1 cellular context compared by ENCODE assay signal in genomic region chrX:49066278-49066677, GRCh38.
TF ChIP-seq lines count a peak whose summit lies in the region.

No MANE protein-coding gene starts in this region.

TF ChIP-seq in HepG2, 621 proteins besides CTCF, POLR2A, EP300 and RAD21:
- no peak for TF ChIP-seq ZNF761 (CRISPR knock-in tag; conservative IDR thresholded peaks at IDR 0.05)
- TF ChIP-seq, protein P1, sequence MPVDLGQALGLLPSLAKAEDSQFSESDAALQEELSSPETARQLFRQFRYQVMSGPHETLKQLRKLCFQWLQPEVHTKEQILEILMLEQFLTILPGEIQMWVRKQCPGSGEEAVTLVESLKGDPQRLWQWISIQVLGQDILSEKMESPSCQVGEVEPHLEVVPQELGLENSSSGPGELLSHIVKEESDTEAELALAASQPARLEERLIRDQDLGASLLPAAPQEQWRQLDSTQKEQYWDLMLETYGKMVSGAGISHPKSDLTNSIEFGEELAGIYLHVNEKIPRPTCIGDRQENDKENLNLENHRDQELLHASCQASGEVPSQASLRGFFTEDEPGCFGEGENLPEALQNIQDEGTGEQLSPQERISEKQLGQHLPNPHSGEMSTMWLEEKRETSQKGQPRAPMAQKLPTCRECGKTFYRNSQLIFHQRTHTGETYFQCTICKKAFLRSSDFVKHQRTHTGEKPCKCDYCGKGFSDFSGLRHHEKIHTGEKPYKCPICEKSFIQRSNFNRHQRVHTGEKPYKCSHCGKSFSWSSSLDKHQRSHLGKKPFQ (CRISPR knock-in tag; IDR thresholded peaks at IDR 0.05; ENCODE audit: insufficient replicate concordance) = no peak
- 0 out of 2 replicates have a peak, but pooled peaks have one; percentile 19 for TF ChIP-seq ZNF629 (CRISPR knock-in tag; conservative IDR thresholded peaks at IDR 0.05)
- TF ChIP-seq, protein P2, sequence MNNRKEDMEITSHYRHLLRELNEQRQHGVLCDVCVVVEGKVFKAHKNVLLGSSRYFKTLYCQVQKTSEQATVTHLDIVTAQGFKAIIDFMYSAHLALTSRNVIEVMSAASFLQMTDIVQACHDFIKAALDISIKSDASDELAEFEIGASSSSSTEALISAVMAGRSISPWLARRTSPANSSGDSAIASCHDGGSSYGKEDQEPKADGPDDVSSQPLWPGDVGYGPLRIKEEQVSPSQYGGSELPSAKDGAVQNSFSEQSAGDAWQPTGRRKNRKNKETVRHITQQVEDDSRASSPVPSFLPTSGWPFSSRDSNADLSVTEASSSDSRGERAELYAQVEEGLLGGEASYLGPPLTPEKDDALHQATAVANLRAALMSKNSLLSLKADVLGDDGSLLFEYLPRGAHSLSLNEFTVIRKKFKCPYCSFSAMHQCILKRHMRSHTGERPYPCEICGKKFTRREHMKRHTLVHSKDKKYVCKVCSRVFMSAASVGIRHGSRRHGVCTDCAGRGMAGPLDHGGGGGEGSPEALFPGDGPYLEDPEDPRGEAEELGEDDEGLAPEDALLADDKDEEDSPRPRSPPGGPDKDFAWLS (CRISPR knock-in tag; IDR thresholded peaks at IDR 0.05; ENCODE audit: borderline replicate concordance) = no peak
- no peak for TF ChIP-seq RFX1 (IDR thresholded peaks at IDR 0.05)
- no peak for TF ChIP-seq NCOR1 (IDR thresholded peaks at IDR 0.05; ENCODE audit: borderline replicate concordance, low read length)
- no peak for TF ChIP-seq HINFP (CRISPR knock-in tag; IDR thresholded peaks at IDR 0.05; ENCODE audit: low read depth)
- no peak for TF ChIP-seq ZNF121 (CRISPR knock-in tag; IDR thresholded peaks at IDR 0.05)
